ENCODE assay signal across 15 cellular contexts in genomic region chr14:34766060-34766459, GRCh38. TPM values are rescaled to one million over a fixed set of nuclear protein-coding genes. Genes with fewer than 3 reads are reported as not detected.
DNase-seq lines count a peak whose midpoint lies in the region; ATAC-seq and TF ChIP-seq lines count a peak whose summit lies in the region.
"Had no signal": no experiment of that assay in that cellular context is flagged by ENCODE, and none has a peak within 500 bp of the region (broad histone marks: within the 10 kb centered on the region; RNA-seq: fewer than 3 reads in every experiment).

No MANE protein-coding gene starts in this region.

- DNase-seq in mesothelial cell of epicardium (ENCODE audit: low spot score in 2 of 2, unreplicated experiment in 2 of 2) (no peak), DMS114 treated with DMSO at 0.1 percent for 48 hours (lab: John Stamatoyannopoulos, UW; ENCODE audit: unreplicated experiment) (no peak), AG08395 (ENCODE audit: low spot score) (no peak)
- no peak for DNase-seq in stimulated activated CD4-positive, alpha-beta T cell treated with anti-CD3 and anti-CD28 coated beads, Interleukin-12 subunit alpha, Interleukin-12 subunit beta, amount 100 ng/mL, for 4 hours
- DNase-seq: activated T-cell treated with anti-CD3 and anti-CD28 coated beads, Interleukin-2, amount 50 U/mL, for 48 hours; C1 segment of cervical spinal cord; NCI-H1092; Peyer's patch; retina; T-helper 9 cell had no signal

- H3K36me3 ChIP-seq in HEK293 (ENCODE audit: control insufficient read depth in 2 of 2, insufficient read depth in 1 of 2, low read length in 2 of 2): peaks cover 50 to 61% of the 10 kb centered on the region in 2 experiments

- CTCF ChIA-PET in HEK293 (lab: Yijun Ruan, JAX): interaction anchor here (0.6 kb wide), 1 partner anchor 44 kb away, joined by 4 read pairs; no protein-coding TSS in a partner anchor

- peaks cover 97% of the 10 kb centered on the region for H3K36me3 Mint-ChIP-seq in activated T-helper 17 cell treated with anti-CD3 and anti-CD28 coated beads, Interleukin-2, amount 50 U/mL, for 72 hours (ENCODE audit: low read depth)
- peaks cover 23% of the 10 kb centered on the region for H3K36me3 Mint-ChIP-seq in mesothelial cell of epicardium

- H3K9me3 ChIP-seq in HEK293 (ENCODE audit: control insufficient read depth, insufficient read depth, low read depth, low read length): no peaks in the 10 kb centered on the region
- H3K9me3 ChIP-seq: Peyer's patch had no signal

- no peak overlapping the region for H3K4me3 Mint-ChIP-seq in activated T-helper 17 cell treated with anti-CD3 and anti-CD28 coated beads, Interleukin-2, amount 50 U/mL, for 72 hours
- no peak overlapping the region for H3K4me3 Mint-ChIP-seq in mesothelial cell of epicardium
- H3K4me3 Mint-ChIP-seq: activated CD4-positive, alpha-beta T cell treated with anti-CD3 and anti-CD28 coated beads, Interleukin-2, amount 10 ng/mL, durations not matched to agents 24 days and 14 days had no signal

- POLR2A ChIA-PET in HEK293 (lab: Yijun Ruan, JAX): no interaction called here

- peak overlapping the region; percentile 84 for H3K27ac Mint-ChIP-seq in activated T-helper 17 cell treated with anti-CD3 and anti-CD28 coated beads, Interleukin-2, amount 50 U/mL, for 72 hours
- peak overlapping the region; percentile 63 for H3K27ac Mint-ChIP-seq in mesothelial cell of epicardium
- H3K27ac Mint-ChIP-seq: activated CD4-positive, alpha-beta T cell treated with anti-CD3 and anti-CD28 coated beads, Interleukin-2, amount 10 ng/mL, durations not matched to agents 24 days and 14 days had no signal

- peaks cover 3% of the 10 kb centered on the region; the same call in 1 of the 2 replicates for H3K4me1 ChIP-seq in HEK293 (ENCODE audit: control insufficient read depth, insufficient read depth, low read length)
- H3K4me1 ChIP-seq: Peyer's patch had no signal

- H3K27me3 Mint-ChIP-seq in activated T-helper 17 cell treated with anti-CD3 and anti-CD28 coated beads, Interleukin-2, amount 50 U/mL, for 72 hours: no peaks in the 10 kb centered on the region
- H3K27me3 Mint-ChIP-seq in mesothelial cell of epicardium (ENCODE audit: low read depth): no peaks in the 10 kb centered on the region
- H3K27me3 Mint-ChIP-seq: activated CD4-positive, alpha-beta T cell treated with anti-CD3 and anti-CD28 coated beads, Interleukin-2, amount 10 ng/mL, durations not matched to agents 24 days and 14 days had no signal

- H3K27ac ChIP-seq in C4-2B (no peak overlapping the region), HEK293 (ENCODE audit: extremely low read depth, low read depth, low read length) (no peak overlapping the region)
- H3K27ac ChIP-seq: Peyer's patch had no signal

- no peak overlapping the region for H3K4me3 ChIP-seq in HEK293 (ENCODE audit: low read depth, low read length)
- H3K4me3 ChIP-seq: Peyer's patch had no signal

- ATAC-seq in activated T-helper 17 cell treated with anti-CD3 and anti-CD28 coated beads, Interleukin-2, amount 50 U/mL, for 72 hours (replicated peaks): no peak
- no peak for ATAC-seq in GM18907 (IDR thresholded peaks at IDR 0.05; ENCODE audit: unreplicated experiment)

- peak; percentile 45 for TF ChIP-seq CTCF in C4-2B (conservative IDR thresholded peaks at IDR 0.05)
- TF ChIP-seq CTCF in HEK293 (tag by site-specific recombination; IDR thresholded peaks at IDR 0.05): no peak
- TF ChIP-seq CTCF in mesothelial cell of epicardium (IDR thresholded peaks at IDR 0.05; ENCODE audit: unreplicated experiment): no peak

- H3K9me3 Mint-ChIP-seq in activated T-helper 17 cell treated with anti-CD3 and anti-CD28 coated beads, Interleukin-2, amount 50 U/mL, for 72 hours: no peaks in the 10 kb centered on the region
- H3K9me3 Mint-ChIP-seq in mesothelial cell of epicardium: no peaks in the 10 kb centered on the region
- H3K9me3 Mint-ChIP-seq: activated CD4-positive, alpha-beta T cell treated with anti-CD3 and anti-CD28 coated beads, Interleukin-2, amount 10 ng/mL, durations not matched to agents 24 days and 14 days had no signal

- peaks cover 4% of the 10 kb centered on the region for H3K4me1 Mint-ChIP-seq in activated T-helper 17 cell treated with anti-CD3 and anti-CD28 coated beads, Interleukin-2, amount 50 U/mL, for 72 hours
- H3K4me1 Mint-ChIP-seq in mesothelial cell of epicardium: peaks cover 20% of the 10 kb centered on the region
- H3K4me1 Mint-ChIP-seq: activated CD4-positive, alpha-beta T cell treated with anti-CD3 and anti-CD28 coated beads, Interleukin-2, amount 10 ng/mL, durations not matched to agents 24 days and 14 days had no signal

TF ChIP-seq in HEK293, 187 proteins besides CTCF, POLR2A, EP300 and RAD21:
- peak; percentile 81 for TF ChIP-seq ZNF664 (tag by site-specific recombination; IDR thresholded peaks at IDR 0.05)
- no peak for TF ChIP-seq RBAK (tag by site-specific recombination; IDR thresholded peaks at IDR 0.05)

RNA-seq across cellular contexts. Expression of gene CFL2, which starts 51.7 kb away (rescaled TPM):
- 1 to 10 TPM; 6.6 to 9.2 TPM for total RNA-seq in activated T-helper 17 cell treated with anti-CD3 and anti-CD28 coated beads, Interleukin-2, amount 50 U/mL, for 72 hours
- total RNA-seq in mesothelial cell of epicardium: 52.4 to 57.8 TPM (median 54.0 TPM) in 3 replicates
